Comparison of ENCODE assay signal across 24 cellular contexts in the genomic region with DNA sequence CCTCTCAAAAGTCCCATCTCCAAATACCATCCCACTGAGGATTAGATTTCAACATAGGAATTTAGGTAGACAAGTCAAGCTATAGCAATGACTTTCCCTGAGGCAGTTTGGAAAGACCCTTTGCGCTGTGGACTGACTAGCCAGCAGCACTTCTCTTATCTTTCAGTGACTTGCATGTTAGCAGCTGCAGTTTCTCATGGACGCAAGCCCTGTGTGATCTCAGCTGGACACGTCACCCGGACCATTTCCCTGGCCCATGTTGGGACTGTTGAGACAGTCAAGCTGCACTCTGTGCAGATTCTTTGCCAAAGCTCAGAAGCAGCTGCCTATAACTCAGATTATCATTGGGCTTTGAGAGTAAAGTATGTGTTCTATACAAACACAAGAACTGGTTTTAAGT.
DNase-seq lines count a peak whose midpoint lies in the region; ATAC-seq and TF ChIP-seq lines count a peak whose summit lies in the region.
"Had no signal": no experiment of that assay in that cellular context is flagged by ENCODE, and none has a peak within 500 bp of the region (broad histone marks: within the 10 kb centered on the region; RNA-seq: fewer than 3 reads in every experiment).

No MANE protein-coding gene starts in this region.

- H3K27me3 ChIP-seq in GM23248 (replicated peaks; ENCODE audit: insufficient read depth), result no peaks in the 10 kb centered on the region

- WGBS in GM23248 (ENCODE audit: low coverage in 1 of 2, low lambda C conversion rate in 2 of 2, missing lambda C conversion rate in 2 of 2), 2 experiments, result 77 to 79% methylated on average over 4 of the region's 4 CpGs

- intact Hi-C loops in left cardiac atrium (cut with DNase I), result no loop called here

- no peaks in the 10 kb centered on the region for H3K4me1 ChIP-seq in GM23248 (ENCODE audit: insufficient read depth)
- H3K4me1 ChIP-seq: parathyroid adenoma had no signal

- no peaks in the 10 kb centered on the region for H3F3A ChIP-seq in GM23248 (ENCODE audit: insufficient read depth)

- no peaks in the 10 kb centered on the region for H3K36me3 ChIP-seq in GM23248 (ENCODE audit: low read depth)

- TF ChIP-seq CTCF in coronary artery (IDR thresholded peaks at IDR 0.05), result no peak

- in situ Hi-C loops in GM23248 (cut with MboI), result no loop called here

- DNase-seq in coronary artery (ENCODE audit: low spot score) (no peak), left cardiac atrium (peak; percentile 72), mucosa of gallbladder (ENCODE audit: low spot score) (peak; percentile 69), NCI-H187 treated with DMSO at 0.1 percent for 48 hours (lab: John Stamatoyannopoulos, UW) (no peak), GM23248 (no peak), NCI-H2029 (lab: John Stamatoyannopoulos, UW) (no peak)
- DNase-seq: activated CD4-positive, CD25-positive, alpha-beta regulatory T cell treated with anti-CD3 and anti-CD28 coated beads, Interleukin-2, amount 50 U/mL, for 72 hours; activated CD8-positive, alpha-beta T cell treated with anti-CD3 and anti-CD28 coated beads, Interleukin-2, amount 10 ng/mL, durations not matched to agents 7 days and 5 days; activated naive CD4-positive, alpha-beta T cell treated with anti-CD3 and anti-CD28 coated beads for 36 hours; activated T-cell treated with anti-CD3 and anti-CD28 coated beads, Interleukin-2, amount 50 U/mL, for 24 hours; amygdala; CD8-positive, alpha-beta memory T cell; central memory CD4-positive, alpha-beta T cell; foreskin melanocyte; HCEC 1CT; KBM-7; midbrain; NCI-H146; NCI-H2171 treated with DMSO at 0.1 percent for 48 hours; NCI-H748 treated with DMSO at 0.1 percent for 48 hours; SHP77 treated with DMSO at 0.1 percent for 48 hours had no signal

- H3K4me2 ChIP-seq in GM23248 (ENCODE audit: unreplicated experiment), result no peak overlapping the region

- H3K4me3 ChIP-seq in coronary artery (no peak overlapping the region), GM23248 (no peak overlapping the region)
- H3K4me3 ChIP-seq: dorsolateral prefrontal cortex had no signal

- no peak overlapping the region for H2AFZ ChIP-seq in GM23248
- H2AFZ ChIP-seq: parathyroid adenoma had no signal

- no peaks in the 10 kb centered on the region for H4K20me1 ChIP-seq in GM23248 (ENCODE audit: insufficient read depth)

- no peak overlapping the region for H3K9ac ChIP-seq in GM23248
- H3K9ac ChIP-seq: parathyroid adenoma had no signal

- H3K79me2 ChIP-seq in GM23248 (ENCODE audit: insufficient read depth), result no peaks in the 10 kb centered on the region
- H3K79me2 ChIP-seq: parathyroid adenoma had no signal

- H3K9me3 ChIP-seq in GM23248 (ENCODE audit: low read depth), result no peaks in the 10 kb centered on the region

- H3K9me2 ChIP-seq in GM23248 (ENCODE audit: insufficient read depth), result no peaks in the 10 kb centered on the region

- H3K27ac ChIP-seq in coronary artery (peak overlapping the region; percentile 1 to 12), GM23248 (no peak overlapping the region)
- H3K27ac ChIP-seq: dorsolateral prefrontal cortex, parathyroid adenoma had no signal

- ATAC-seq in left cardiac atrium (peak; percentile 68 to 98), GM21360 (IDR thresholded peaks at IDR 0.05; ENCODE audit: unreplicated experiment) (no peak)
- ATAC-seq: activated CD8-positive, alpha-beta T cell treated with anti-CD3 and anti-CD28 coated beads, Interleukin-2, amount 10 ng/mL, durations not matched to agents 7 days and 5 days had no signal

Comparison
In these comparisons a context has a peak if more than half of its experiments do, and no peak if none do; other contexts are left out.
1. DNase-seq: peak in left cardiac atrium (single experiment) and mucosa of gallbladder (single experiment); none in coronary artery (single experiment), NCI-H187 treated with DMSO at 0.1 percent for 48 hours (single experiment), GM23248 (single experiment) and NCI-H2029 (single experiment).